21 cellular contexts compared by ENCODE assay signal in genomic region chr12:11496157-11496851, GRCh38.
DNase-seq lines count a peak whose midpoint lies in the region; ATAC-seq, FAIRE-seq and TF ChIP-seq lines count a peak whose summit lies in the region.
"Had no signal": no experiment of that assay in that cellular context is flagged by ENCODE, and none has a peak within 500 bp of the region (broad histone marks: within the 10 kb centered on the region; RNA-seq: fewer than 3 reads in every experiment).

No MANE protein-coding gene starts in this region.

- no peak overlapping the region for H3K4me3 Mint-ChIP-seq in WTC11
- H3K4me3 Mint-ChIP-seq: CD4-positive, CD25-positive, alpha-beta regulatory T cell; HFFc6 had no signal

- no peak overlapping the region for H3K18ac ChIP-seq in mesenchymal stem cell (ENCODE audit: low read depth in 1 of 2, low read length in 2 of 2)

- H2BK15ac ChIP-seq in mesenchymal stem cell (ENCODE audit: low read depth, poor library complexity, severe bottlenecking) = no peak overlapping the region

- no peak overlapping the region for H2BK5ac ChIP-seq in mesenchymal stem cell (ENCODE audit: low read depth, low read length, poor library complexity, severe bottlenecking)

- CTCF ChIA-PET in WTC11 (lab: Charles Lee) = interaction anchor here (0.6 to 0.9 kb wide), 2 partner anchors 250 to 537 kb away, joined by 3 to 5 read pairs; no protein-coding TSS in a partner anchor

- no peak overlapping the region for H4K8ac ChIP-seq in mesenchymal stem cell (ENCODE audit: low read length)

- no peak overlapping the region for H2BK120ac ChIP-seq in mesenchymal stem cell (ENCODE audit: low read depth, low read length)

- H3K36me3 ChIP-seq in H7 (replicated peaks; ENCODE audit: control insufficient read depth, insufficient read depth, low read length) (no peaks in the 10 kb centered on the region), mesenchymal stem cell (ENCODE audit: control insufficient read depth in 1 of 2, insufficient read depth in 2 of 2, low read depth in 1 of 2, low read length in 2 of 2) (no peaks in the 10 kb centered on the region)

- FAIRE-seq in GM18507 (lab: Jason Lieb, UNC) = peak; percentile 12
- no peak for FAIRE-seq in GM12892 (lab: Jason Lieb, UNC)

- TF ChIP-seq POLR2A in GM12892 (IDR thresholded peaks at IDR 0.05; ENCODE audit: low read depth, low read length) = no peak

- no peaks in the 10 kb centered on the region for H3K9me3 ChIP-seq in mesenchymal stem cell (ENCODE audit: control insufficient read depth, low read length)

- no peaks in the 10 kb centered on the region for H3K79me1 ChIP-seq in mesenchymal stem cell (replicated peaks; ENCODE audit: low read length, poor library complexity, severe bottlenecking)

- ATAC-seq in WTC11 (no peak), GM19395 (IDR thresholded peaks at IDR 0.05; ENCODE audit: unreplicated experiment) (no peak)
- ATAC-seq: PC-3 had no signal

- H3K4me3 ChIP-seq in H7 (ENCODE audit: insufficient read depth, low read depth, low read length) (no peak overlapping the region), mesenchymal stem cell (ENCODE audit: insufficient read depth in 1 of 2, low read depth in 1 of 2, low read length in 2 of 2) (no peak overlapping the region)
- H3K4me3 ChIP-seq: GM23248 had no signal

- no peak overlapping the region for H4K91ac ChIP-seq in mesenchymal stem cell (ENCODE audit: low read length)

- H2BK12ac ChIP-seq in mesenchymal stem cell (ENCODE audit: low read length in 2 of 2) = no peak overlapping the region

- no peak overlapping the region for H2AK5ac ChIP-seq in mesenchymal stem cell (ENCODE audit: low read length, severe bottlenecking)

- H3K4me2 ChIP-seq in mesenchymal stem cell (ENCODE audit: low read length, poor library complexity, severe bottlenecking) = no peak overlapping the region

- no peak overlapping the region for H3K9ac ChIP-seq in mesenchymal stem cell (ENCODE audit: low read length)
- H3K9ac ChIP-seq: GM23248 had no signal

- WGBS in mesenchymal stem cell = 93% methylated on average over 3 of the region's 3 CpGs

- H3K9me3 Mint-ChIP-seq in WTC11 = no peaks in the 10 kb centered on the region

- DNase-seq in GM18507 (ENCODE audit: extremely low spot score, insufficient read length, low read depth) (no peak), H7 (peak; percentile 57), WTC11 (ENCODE audit: low spot score) (no peak), mesenchymal stem cell (no peak), GM12892 (ENCODE audit: insufficient read length) (no peak)
- DNase-seq in NK-92 treated with Interleukin-12 subunit alpha and Interleukin-12 subunit beta, amount 100 ng/mL, for 24 hours (lab: John Stamatoyannopoulos, UW) = no peak
- DNase-seq: CD4-positive, CD25-positive, alpha-beta regulatory T cell; DMS79 treated with DMSO at 0.1 percent for 48 hours; GM23248; HFFc6; KG1; NCI-H1105; NCI-H146; NCI-H2029; NCI-H2227 treated with DMSO at 0.1 percent for 48 hours; NCI-H510A; NCI-H774; PC-3; Right ventricle myocardium superior; T-helper 9 cell had no signal

- H3K4me1 Mint-ChIP-seq in WTC11 = peaks cover 9% of the 10 kb centered on the region

- H3K27ac ChIP-seq in mesenchymal stem cell (ENCODE audit: low read length, poor library complexity, severe bottlenecking) = no peak overlapping the region
- H3K27ac ChIP-seq: GM23248 had no signal

- no peaks in the 10 kb centered on the region for H3K36me3 Mint-ChIP-seq in WTC11

- no peak overlapping the region for H3K4ac ChIP-seq in mesenchymal stem cell (ENCODE audit: low read depth in 1 of 2, low read length in 2 of 2)

- H3K27ac Mint-ChIP-seq in WTC11 = no peak overlapping the region
- H3K27ac Mint-ChIP-seq: HFFc6 had no signal

- no peak for TF ChIP-seq CTCF in WTC11 (IDR thresholded peaks at IDR 0.05)

- H3K4me1 ChIP-seq in mesenchymal stem cell (ENCODE audit: control insufficient read depth, insufficient read depth, low read depth, low read length) = peaks cover 10% of the 10 kb centered on the region

- peaks cover 32% of the 10 kb centered on the region for H3K27me3 Mint-ChIP-seq in WTC11 (ENCODE audit: low read depth)

- no peak overlapping the region for H3K23ac ChIP-seq in mesenchymal stem cell (ENCODE audit: low read length in 2 of 2)

- no peak overlapping the region for H3K14ac ChIP-seq in mesenchymal stem cell (ENCODE audit: low read length in 2 of 2)

- POLR2A ChIA-PET in WTC11 (lab: Charles Lee) = no interaction called here

- peaks cover 14% of the 10 kb centered on the region for H3K27me3 ChIP-seq in H7 (ENCODE audit: control insufficient read depth, insufficient read depth, low read length)
- peaks cover 15 to 25% of the 10 kb centered on the region in 2 experiments for H3K27me3 ChIP-seq in mesenchymal stem cell (ENCODE audit: control insufficient read depth in 1 of 2, insufficient read depth in 1 of 2, low read length in 2 of 2)

- H2AFZ ChIP-seq in mesenchymal stem cell (ENCODE audit: low read depth, low read length) = peak overlapping the region; percentile 65
- H2AFZ ChIP-seq: GM23248 had no signal

TF ChIP-seq in WTC11, 78 proteins besides CTCF, POLR2A, EP300 and RAD21 (continues in another document):
- TF ChIP-seq, protein P1, sequence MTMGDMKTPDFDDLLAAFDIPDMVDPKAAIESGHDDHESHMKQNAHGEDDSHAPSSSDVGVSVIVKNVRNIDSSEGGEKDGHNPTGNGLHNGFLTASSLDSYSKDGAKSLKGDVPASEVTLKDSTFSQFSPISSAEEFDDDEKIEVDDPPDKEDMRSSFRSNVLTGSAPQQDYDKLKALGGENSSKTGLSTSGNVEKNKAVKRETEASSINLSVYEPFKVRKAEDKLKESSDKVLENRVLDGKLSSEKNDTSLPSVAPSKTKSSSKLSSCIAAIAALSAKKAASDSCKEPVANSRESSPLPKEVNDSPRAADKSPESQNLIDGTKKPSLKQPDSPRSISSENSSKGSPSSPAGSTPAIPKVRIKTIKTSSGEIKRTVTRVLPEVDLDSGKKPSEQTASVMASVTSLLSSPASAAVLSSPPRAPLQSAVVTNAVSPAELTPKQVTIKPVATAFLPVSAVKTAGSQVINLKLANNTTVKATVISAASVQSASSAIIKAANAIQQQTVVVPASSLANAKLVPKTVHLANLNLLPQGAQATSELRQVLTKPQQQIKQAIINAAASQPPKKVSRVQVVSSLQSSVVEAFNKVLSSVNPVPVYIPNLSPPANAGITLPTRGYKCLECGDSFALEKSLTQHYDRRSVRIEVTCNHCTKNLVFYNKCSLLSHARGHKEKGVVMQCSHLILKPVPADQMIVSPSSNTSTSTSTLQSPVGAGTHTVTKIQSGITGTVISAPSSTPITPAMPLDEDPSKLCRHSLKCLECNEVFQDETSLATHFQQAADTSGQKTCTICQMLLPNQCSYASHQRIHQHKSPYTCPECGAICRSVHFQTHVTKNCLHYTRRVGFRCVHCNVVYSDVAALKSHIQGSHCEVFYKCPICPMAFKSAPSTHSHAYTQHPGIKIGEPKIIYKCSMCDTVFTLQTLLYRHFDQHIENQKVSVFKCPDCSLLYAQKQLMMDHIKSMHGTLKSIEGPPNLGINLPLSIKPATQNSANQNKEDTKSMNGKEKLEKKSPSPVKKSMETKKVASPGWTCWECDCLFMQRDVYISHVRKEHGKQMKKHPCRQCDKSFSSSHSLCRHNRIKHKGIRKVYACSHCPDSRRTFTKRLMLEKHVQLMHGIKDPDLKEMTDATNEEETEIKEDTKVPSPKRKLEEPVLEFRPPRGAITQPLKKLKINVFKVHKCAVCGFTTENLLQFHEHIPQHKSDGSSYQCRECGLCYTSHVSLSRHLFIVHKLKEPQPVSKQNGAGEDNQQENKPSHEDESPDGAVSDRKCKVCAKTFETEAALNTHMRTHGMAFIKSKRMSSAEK (CRISPR knock-in tag; IDR thresholded peaks at IDR 0.05; ENCODE audit: borderline replicate concordance) = no peak
- no peak for TF ChIP-seq OVOL2 (CRISPR knock-in tag; IDR thresholded peaks at IDR 0.05; ENCODE audit: borderline replicate concordance)
- TF ChIP-seq, protein P2, sequence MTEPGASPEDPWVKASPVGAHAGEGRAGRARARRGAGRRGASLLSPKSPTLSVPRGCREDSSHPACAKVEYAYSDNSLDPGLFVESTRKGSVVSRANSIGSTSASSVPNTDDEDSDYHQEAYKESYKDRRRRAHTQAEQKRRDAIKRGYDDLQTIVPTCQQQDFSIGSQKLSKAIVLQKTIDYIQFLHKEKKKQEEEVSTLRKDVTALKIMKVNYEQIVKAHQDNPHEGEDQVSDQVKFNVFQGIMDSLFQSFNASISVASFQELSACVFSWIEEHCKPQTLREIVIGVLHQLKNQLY (CRISPR knock-in tag; IDR thresholded peaks at IDR 0.05) = no peak
- TF ChIP-seq, protein P3, sequence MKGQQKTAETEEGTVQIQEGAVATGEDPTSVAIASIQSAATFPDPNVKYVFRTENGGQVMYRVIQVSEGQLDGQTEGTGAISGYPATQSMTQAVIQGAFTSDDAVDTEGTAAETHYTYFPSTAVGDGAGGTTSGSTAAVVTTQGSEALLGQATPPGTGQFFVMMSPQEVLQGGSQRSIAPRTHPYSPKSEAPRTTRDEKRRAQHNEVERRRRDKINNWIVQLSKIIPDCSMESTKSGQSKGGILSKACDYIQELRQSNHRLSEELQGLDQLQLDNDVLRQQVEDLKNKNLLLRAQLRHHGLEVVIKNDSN (CRISPR knock-in tag; IDR thresholded peaks at IDR 0.05) = peak; percentile 85
- peak; percentile 92 for TF ChIP-seq USF2 (CRISPR knock-in tag; IDR thresholded peaks at IDR 0.05)
- TF ChIP-seq, protein P4, sequence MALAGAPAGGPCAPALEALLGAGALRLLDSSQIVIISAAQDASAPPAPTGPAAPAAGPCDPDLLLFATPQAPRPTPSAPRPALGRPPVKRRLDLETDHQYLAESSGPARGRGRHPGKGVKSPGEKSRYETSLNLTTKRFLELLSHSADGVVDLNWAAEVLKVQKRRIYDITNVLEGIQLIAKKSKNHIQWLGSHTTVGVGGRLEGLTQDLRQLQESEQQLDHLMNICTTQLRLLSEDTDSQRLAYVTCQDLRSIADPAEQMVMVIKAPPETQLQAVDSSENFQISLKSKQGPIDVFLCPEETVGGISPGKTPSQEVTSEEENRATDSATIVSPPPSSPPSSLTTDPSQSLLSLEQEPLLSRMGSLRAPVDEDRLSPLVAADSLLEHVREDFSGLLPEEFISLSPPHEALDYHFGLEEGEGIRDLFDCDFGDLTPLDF (CRISPR knock-in tag; IDR thresholded peaks at IDR 0.05) = no peak
